8 cellular contexts compared by ENCODE assay signal in the genomic region with DNA sequence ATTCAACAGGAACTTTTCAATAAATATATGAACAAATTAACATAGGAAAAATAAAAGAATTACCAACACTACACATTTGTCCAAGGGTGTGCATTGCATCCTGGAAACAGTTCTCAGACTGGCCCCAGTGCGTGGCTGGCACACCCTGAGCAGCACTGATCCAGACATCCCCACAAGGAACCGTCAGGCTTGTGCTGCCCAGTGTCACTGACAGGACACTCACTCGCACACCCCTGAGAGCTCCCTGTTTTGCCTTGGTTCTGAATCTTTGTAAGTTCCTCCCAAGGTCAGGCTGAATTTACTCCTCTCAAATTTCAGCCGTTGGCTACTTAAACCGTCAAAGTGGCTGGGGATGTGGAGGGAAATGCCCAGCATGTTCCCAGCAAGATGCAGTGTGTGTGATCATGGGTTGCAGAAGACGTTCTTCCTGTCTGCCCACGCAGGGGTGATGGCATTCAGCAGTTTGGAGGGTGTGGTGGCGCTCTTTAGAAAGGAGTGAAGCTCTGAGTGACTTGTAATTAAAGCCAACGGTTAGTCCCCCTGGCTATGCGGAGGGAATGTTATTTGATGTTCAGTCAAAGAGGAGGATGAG. TPM values are rescaled to one million over a fixed set of nuclear protein-coding genes. Genes with fewer than 3 reads are reported as not detected.
DNase-seq lines count a peak whose midpoint lies in the region; ATAC-seq and TF ChIP-seq lines count a peak whose summit lies in the region.

No MANE protein-coding gene starts in this region.

- peaks cover 16% of the 10 kb centered on the region for H3F3A ChIP-seq in MM.1S (ENCODE audit: insufficient read depth, low read length)

- no peaks in the 10 kb centered on the region for H3K27me3 Mint-ChIP-seq in CD8-positive, alpha-beta memory T cell
- H3K27me3 Mint-ChIP-seq in natural killer cell (ENCODE audit: low read depth in 2 of 2) = peaks cover 0 to 3% of the 10 kb centered on the region in 2 donors

- DNase-seq in CD8-positive, alpha-beta memory T cell = peak; percentile 46 to 78 (median 75)
- DNase-seq in MM.1S = no peak
- peak; percentile 58 for DNase-seq in activated CD4-positive, alpha-beta T cell treated with anti-CD3 and anti-CD28 coated beads, Interleukin-2, amount 50 U/mL, for 1 hour
- peak; percentile 60 for DNase-seq in effector CD4-positive, alpha-beta T cell
- DNase-seq in natural killer cell = no peak
- DNase-seq in NCI-H2029 (lab: John Stamatoyannopoulos, UW) = no peak

- no peaks in the 10 kb centered on the region for H3K27me3 ChIP-seq in CD8-positive, alpha-beta memory T cell (ENCODE audit: insufficient read depth, low read length, poor library complexity, severe bottlenecking)
- H3K27me3 ChIP-seq in MM.1S (replicated peaks; ENCODE audit: insufficient read depth, low read length) (peaks cover 16% of the 10 kb centered on the region), subcutaneous abdominal adipose tissue (ENCODE audit: control insufficient read depth in 5 of 5, insufficient read depth in 4 of 5, low read length in 5 of 5) (no peaks in the 10 kb centered on the region)

- H3K4me3 ChIP-seq in CD8-positive, alpha-beta memory T cell (ENCODE audit: low read length) = peak overlapping the region; percentile 98
- peak overlapping the region; percentile 71; the same call in 1 of the 2 replicates for H3K4me3 ChIP-seq in MM.1S (ENCODE audit: low read length)
- H3K4me3 ChIP-seq in subcutaneous abdominal adipose tissue (ENCODE audit: low read depth in 1 of 5, low read length in 5 of 5) = peak overlapping the region; percentile 23 to 97 (median 91)

- POLR2A ChIA-PET in CD8-positive, alpha-beta memory T cell (lab: Charles Lee) = interaction anchor here (1.2 to 1.5 kb wide), 2 partner anchors 13 to 33 kb away, joined by 3 to 5 read pairs; no protein-coding TSS in a partner anchor

- CTCF ChIA-PET in CD8-positive, alpha-beta memory T cell (lab: Charles Lee) = interaction anchor here (0.8 to 6.5 kb wide), 8 partner anchors 9 to 92 kb away, joined by 3 to 29 read pairs (median 5); no protein-coding TSS in a partner anchor

- no peaks in the 10 kb centered on the region for H3K9me2 ChIP-seq in MM.1S (replicated peaks; ENCODE audit: insufficient read depth, low read length)

- H3K27ac Mint-ChIP-seq in CD8-positive, alpha-beta memory T cell = peak overlapping the region; percentile 82 to 98 (median 96)
- peak overlapping the region; percentile 89 to 96 for H3K27ac Mint-ChIP-seq in natural killer cell

- intact Hi-C loops in natural killer cell (cut with micrococcal nuclease) = no loop called here

- TF ChIP-seq CTCF in MM.1S (IDR thresholded peaks at IDR 0.05; ENCODE audit: low read length) (no peak), natural killer cell (IDR thresholded peaks at IDR 0.05) (no peak)

- peak; percentile 13 to 67 (median 65) for ATAC-seq in natural killer cell
- ATAC-seq in HG03457 (IDR thresholded peaks at IDR 0.05; ENCODE audit: unreplicated experiment) = no peak

- H3K4me3 Mint-ChIP-seq in CD8-positive, alpha-beta memory T cell = peak overlapping the region; percentile 89 to 99 (median 95)
- H3K4me3 Mint-ChIP-seq in natural killer cell = peak overlapping the region; percentile 95

- no peaks in the 10 kb centered on the region for H3K9me3 Mint-ChIP-seq in CD8-positive, alpha-beta memory T cell
- H3K9me3 Mint-ChIP-seq in natural killer cell = no peaks in the 10 kb centered on the region

- peak overlapping the region; percentile 100 for H3K4me2 ChIP-seq in MM.1S (ENCODE audit: low read depth, low read length)

- H3K36me3 ChIP-seq in CD8-positive, alpha-beta memory T cell (ENCODE audit: insufficient read depth, low read length) = no peaks in the 10 kb centered on the region
- H3K36me3 ChIP-seq in MM.1S (replicated peaks; ENCODE audit: insufficient read depth, low read length) (no peaks in the 10 kb centered on the region), subcutaneous abdominal adipose tissue (ENCODE audit: control insufficient read depth in 5 of 5, insufficient read depth in 5 of 5, low read length in 5 of 5) (no peaks in the 10 kb centered on the region)

- peaks cover 39% of the 10 kb centered on the region for H3K4me1 ChIP-seq in CD8-positive, alpha-beta memory T cell (ENCODE audit: insufficient read depth, low read length)
- H3K4me1 ChIP-seq in MM.1S (ENCODE audit: low read length) (peaks cover 19% of the 10 kb centered on the region), subcutaneous abdominal adipose tissue (ENCODE audit: control insufficient read depth in 5 of 5, insufficient read depth in 5 of 5, low read length in 5 of 5) (peaks cover 34 to 66% (median 54%) of the 10 kb centered on the region in 5 donors)

- no peaks in the 10 kb centered on the region for H3K9me3 ChIP-seq in CD8-positive, alpha-beta memory T cell (ENCODE audit: low read length)
- H3K9me3 ChIP-seq in MM.1S (replicated peaks; ENCODE audit: insufficient read depth, low read length) (no peaks in the 10 kb centered on the region), subcutaneous abdominal adipose tissue (ENCODE audit: control insufficient read depth in 5 of 5, low read length in 5 of 5) (no peaks in the 10 kb centered on the region)

- no peaks in the 10 kb centered on the region for H4K20me1 ChIP-seq in MM.1S (ENCODE audit: insufficient read depth, low read length)

- peak overlapping the region; percentile 52 for H3K27ac ChIP-seq in CD8-positive, alpha-beta memory T cell (ENCODE audit: low read depth, low read length)
- H3K27ac ChIP-seq in MM.1S (ENCODE audit: low read length) (no peak overlapping the region), subcutaneous abdominal adipose tissue (ENCODE audit: low read depth, low read length) (peak overlapping the region; percentile 99)

- no peak overlapping the region for H2AFZ ChIP-seq in MM.1S (ENCODE audit: low read length)

- H3K9ac ChIP-seq in MM.1S (ENCODE audit: low read length) (no peak overlapping the region), subcutaneous abdominal adipose tissue (ENCODE audit: low read length in 5 of 5) (peak overlapping the region; percentile 14 to 94 (median 89))

- peaks cover 0 to 8% (median 0%) of the 10 kb centered on the region in 3 donors for H3K36me3 Mint-ChIP-seq in CD8-positive, alpha-beta memory T cell
- H3K36me3 Mint-ChIP-seq in natural killer cell = no peaks in the 10 kb centered on the region

- no peaks in the 10 kb centered on the region for H3K79me2 ChIP-seq in MM.1S (ENCODE audit: low read length)

- peaks cover 46 to 51% (median 48%) of the 10 kb centered on the region in 3 donors for H3K4me1 Mint-ChIP-seq in CD8-positive, alpha-beta memory T cell
- H3K4me1 Mint-ChIP-seq in natural killer cell = peaks cover 50 to 51% of the 10 kb centered on the region in 2 donors

RNA-seq across cellular contexts. Expression of a gene that starts 1.7 kb away (rescaled TPM):
- total RNA-seq in CD8-positive, alpha-beta memory T cell = 100 to 1,000 TPM; 285 to 349 TPM
- 435 TPM for polyA plus RNA-seq in CD8-positive, alpha-beta memory T cell
- total RNA-seq in natural killer cell = 10 to 100 TPM; 33.0 to 81.5 (median 70.6) TPM

RNA-seq across cellular contexts. Expression of a gene that starts 15.5 kb away (rescaled TPM):
- 100 to 1,000 TPM; 153 to 163 TPM for total RNA-seq in CD8-positive, alpha-beta memory T cell
- 40.4 TPM for polyA plus RNA-seq in CD8-positive, alpha-beta memory T cell
- 1 to 10 TPM in 1 of 3 donors, under 1 TPM in 1, not detected in 1; 0.40 to 3.2 TPM for total RNA-seq in natural killer cell

RNA-seq across cellular contexts. Expression of a gene that starts 20.8 kb away (rescaled TPM):
- under 1 TPM in 1 of 2 experiments, not detected in 1; 0.94 TPM for total RNA-seq in CD8-positive, alpha-beta memory T cell
- 0.99 TPM for polyA plus RNA-seq in CD8-positive, alpha-beta memory T cell
- not detected for total RNA-seq in natural killer cell

RNA-seq across cellular contexts. Expression of a gene that starts 22.3 kb away (rescaled TPM):
- not detected for total RNA-seq in CD8-positive, alpha-beta memory T cell
- polyA plus RNA-seq in CD8-positive, alpha-beta memory T cell = not detected
- total RNA-seq in natural killer cell = not detected

RNA-seq across cellular contexts. Expression of a gene that starts 28.4 kb away (rescaled TPM):
- total RNA-seq in CD8-positive, alpha-beta memory T cell = under 1 TPM in 1 of 2 experiments, not detected in 1; 0.71 TPM
- not detected for polyA plus RNA-seq in CD8-positive, alpha-beta memory T cell
- total RNA-seq in natural killer cell = not detected

Comparison
In these comparisons a context has a peak if more than half of its experiments do, and no peak if none do; other contexts are left out.
1. DNase-seq: peak in CD8-positive, alpha-beta memory T cell (5 of 5), activated CD4-positive, alpha-beta T cell treated with anti-CD3 and anti-CD28 coated beads, Interleukin-2, amount 50 U/mL, for 1 hour (single experiment) and effector CD4-positive, alpha-beta T cell (single experiment); none in MM.1S (single experiment), natural killer cell (single experiment) and NCI-H2029 (single experiment).
2. RNA of a gene that starts 15.5 kb away (total RNA-seq): 153 to 163 TPM in CD8-positive, alpha-beta memory T cell; 0.40 to 3.2 TPM in natural killer cell; every median in the first group is over 10 times any median in the second.
3. Peak in every context shown above with its lines, with median percentiles within 50 percentile points of each other: H3K4me3 ChIP-seq.